Comparison of ENCODE assay signal across 22 cellular contexts in genomic region chr2:184524551-184525382, GRCh38.
"Had no signal": no experiment of that assay in that cellular context is flagged by ENCODE, and none has a peak within 500 bp of the region (broad histone marks: within the 10 kb centered on the region; RNA-seq: fewer than 3 reads in every experiment).

No MANE protein-coding gene starts in this region.

- H3K27me3 ChIP-seq: colonic mucosa, esophagus muscularis mucosa, foreskin keratinocyte, gastroesophageal sphincter, heart left ventricle, hepatocyte, neutrophil, pancreas, stomach, thyroid gland had no signal

- H3K27ac ChIP-seq: colonic mucosa, epithelial cell of prostate, esophagus muscularis mucosa, foreskin keratinocyte, gastroesophageal sphincter, heart left ventricle, hepatocyte, neutrophil, pancreas, stomach, thyroid gland had no signal

- ATAC-seq: foreskin keratinocyte; gastroesophageal sphincter; heart left ventricle; left lobe of liver; natural killer cell; pancreas; stimulated activated effector memory CD8-positive, alpha-beta T cell treated with anti-CD3 and anti-CD28 coated beads, Interleukin-12 subunit alpha, Interleukin-12 subunit beta, amount 100 ng/mL, for 72 hours had no signal

- DNase-seq: colonic mucosa; effector CD8-positive, alpha-beta T cell; endodermal cell; foreskin keratinocyte; heart left ventricle; islet precursor cell; natural killer cell; stimulated activated CD4-positive, alpha-beta T cell treated with anti-CD3 and anti-CD28 coated beads, Interleukin-2, amount 100 ng/mL, for 24 hours; stimulated activated CD4-positive, alpha-beta T cell treated with anti-CD3 and anti-CD28 coated beads, Interleukin-4, amount 100 ng/mL, for 24 hours; stimulated activated naive CD4-positive, alpha-beta T cell treated with Interleukin-2 at 50 U/mL for 16 hours; stomach; thyroid gland; trophoblast cell had no signal

- H3K4me2 ChIP-seq: hepatocyte had no signal

- H3K36me3 ChIP-seq: colonic mucosa, esophagus muscularis mucosa, gastroesophageal sphincter, heart left ventricle, neutrophil, pancreas, stomach, thyroid gland had no signal

- H3K4me3 ChIP-seq: colonic mucosa, esophagus muscularis mucosa, gastroesophageal sphincter, heart left ventricle, hepatocyte, lung, pancreas, stomach, thyroid gland had no signal

- H2AFZ ChIP-seq: hepatocyte had no signal

- H3K4me1 ChIP-seq: colonic mucosa, esophagus muscularis mucosa, foreskin keratinocyte, gastroesophageal sphincter, heart left ventricle, pancreas, stomach, thyroid gland had no signal

- H3K9me3 ChIP-seq: colonic mucosa, neutrophil, pancreas, thyroid gland had no signal
